1 cellular context compared by ENCODE assay signal in the genomic region with DNA sequence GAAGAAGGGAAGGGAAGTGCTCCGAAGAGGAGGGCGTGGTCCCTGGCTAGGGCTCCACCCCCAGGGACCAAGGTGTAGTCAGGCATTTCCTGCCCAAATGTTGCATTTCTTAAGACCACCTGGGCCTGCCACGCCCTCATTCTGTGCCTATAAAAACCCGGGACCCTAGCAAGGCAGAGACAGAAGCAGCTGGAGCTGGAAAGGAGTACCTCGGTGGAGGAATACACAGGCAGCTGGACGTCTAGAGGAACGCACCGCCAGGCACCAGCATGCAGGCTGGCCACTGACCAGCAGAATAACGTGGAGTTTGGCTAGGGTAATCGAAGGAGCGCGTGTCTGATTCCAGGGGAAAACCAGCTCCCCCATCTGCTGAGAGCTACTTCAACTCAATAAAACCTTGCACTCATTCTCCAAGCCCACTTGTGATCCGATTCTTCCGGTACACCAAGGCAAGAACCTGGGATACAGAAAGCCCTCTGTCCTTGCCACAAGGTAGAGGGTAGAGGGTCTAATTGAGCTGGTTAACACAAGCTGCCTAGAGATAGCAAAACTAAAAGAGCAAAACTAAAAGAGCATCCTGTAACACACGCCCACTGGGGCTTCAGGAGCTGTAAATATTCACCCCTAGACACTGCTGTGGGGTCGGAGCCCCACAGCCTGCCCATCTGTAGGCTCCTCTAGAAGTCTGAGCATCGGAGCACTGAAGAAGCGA.
TF ChIP-seq lines count a peak whose summit lies in the region.

No MANE protein-coding gene starts in this region.

TF ChIP-seq in HepG2, 621 proteins besides CTCF, POLR2A, EP300 and RAD21 (continued from another document and continues in another):
- TF ChIP-seq, protein P1, sequence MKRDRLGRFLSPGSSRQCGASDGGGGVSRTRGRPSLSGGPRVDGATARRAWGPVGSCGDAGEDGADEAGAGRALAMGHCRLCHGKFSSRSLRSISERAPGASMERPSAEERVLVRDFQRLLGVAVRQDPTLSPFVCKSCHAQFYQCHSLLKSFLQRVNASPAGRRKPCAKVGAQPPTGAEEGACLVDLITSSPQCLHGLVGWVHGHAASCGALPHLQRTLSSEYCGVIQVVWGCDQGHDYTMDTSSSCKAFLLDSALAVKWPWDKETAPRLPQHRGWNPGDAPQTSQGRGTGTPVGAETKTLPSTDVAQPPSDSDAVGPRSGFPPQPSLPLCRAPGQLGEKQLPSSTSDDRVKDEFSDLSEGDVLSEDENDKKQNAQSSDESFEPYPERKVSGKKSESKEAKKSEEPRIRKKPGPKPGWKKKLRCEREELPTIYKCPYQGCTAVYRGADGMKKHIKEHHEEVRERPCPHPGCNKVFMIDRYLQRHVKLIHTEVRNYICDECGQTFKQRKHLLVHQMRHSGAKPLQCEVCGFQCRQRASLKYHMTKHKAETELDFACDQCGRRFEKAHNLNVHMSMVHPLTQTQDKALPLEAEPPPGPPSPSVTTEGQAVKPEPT (CRISPR knock-in tag; IDR thresholded peaks at IDR 0.05; ENCODE audit: low read depth), result 0 out of 2 replicates have a peak, but pooled peaks have one; percentile 31
- TF ChIP-seq ZNF550 (CRISPR knock-in tag; IDR thresholded peaks at IDR 0.05; ENCODE audit: borderline replicate concordance) (peak; percentile 94), NFIB (CRISPR knock-in tag; IDR thresholded peaks at IDR 0.05; ENCODE audit: borderline replicate concordance) (no peak), DNMT1 (CRISPR knock-in tag; IDR thresholded peaks at IDR 0.05) (no peak), ZNF605 (CRISPR knock-in tag; IDR thresholded peaks at IDR 0.05) (peak; percentile 84), RBM22 (optimal IDR thresholded peaks at IDR 0.05; ENCODE audit: low read length) (no peak), TSC22D2 (CRISPR knock-in tag; IDR thresholded peaks at IDR 0.05; ENCODE audit: borderline replicate concordance) (peak; percentile 48; the same call in 1 of the 2 replicates), FIP1L1 (IDR thresholded peaks at IDR 0.05; ENCODE audit: borderline replicate concordance, insufficient read depth, low read depth, low read length) (no peak), PHF21A (CRISPR knock-in tag; IDR thresholded peaks at IDR 0.05) (no peak), ZMYM3 (CRISPR knock-in tag; IDR thresholded peaks at IDR 0.05) (peak; percentile 49; the same call in 1 of the 2 replicates), RXRA (CRISPR knock-in tag; IDR thresholded peaks at IDR 0.05) (peak; percentile 58), ZNF674 (CRISPR knock-in tag; IDR thresholded peaks at IDR 0.05; ENCODE audit: low read depth) (no peak), ZBTB1 (CRISPR knock-in tag; IDR thresholded peaks at IDR 0.05; ENCODE audit: borderline replicate concordance) (no peak), ZNF136 (CRISPR knock-in tag; IDR thresholded peaks at IDR 0.05; ENCODE audit: low read depth) (peak; percentile 92; the same call in 1 of the 2 replicates), RFXANK (CRISPR knock-in tag; IDR thresholded peaks at IDR 0.05) (no peak), SALL2 (CRISPR knock-in tag; IDR thresholded peaks at IDR 0.05) (no peak), ZNF768 (CRISPR knock-in tag; IDR thresholded peaks at IDR 0.05) (peak; percentile 39; the same call in 1 of the 2 replicates), PLRG1 (conservative IDR thresholded peaks at IDR 0.05) (no peak), RFX5 (IDR thresholded peaks at IDR 0.05; ENCODE audit: low read depth, low read length) (no peak), KDM4B (CRISPR knock-in tag; IDR thresholded peaks at IDR 0.05) (peak; percentile 68; the same call in 1 of the 2 replicates), ZSCAN12 (CRISPR knock-in tag; IDR thresholded peaks at IDR 0.05) (no peak), ELF4 (CRISPR knock-in tag; IDR thresholded peaks at IDR 0.05; ENCODE audit: borderline replicate concordance) (no peak), KLF11 (CRISPR knock-in tag; IDR thresholded peaks at IDR 0.05) (no peak), PRMT3 (CRISPR knock-in tag; IDR thresholded peaks at IDR 0.05; ENCODE audit: borderline replicate concordance, low read depth) (no peak), ATAD3A (CRISPR knock-in tag; IDR thresholded peaks at IDR 0.05) (0 out of 2 replicates have a peak, but pooled peaks have one; percentile 59), CAMTA2 (CRISPR knock-in tag; IDR thresholded peaks at IDR 0.05; ENCODE audit: borderline replicate concordance) (no peak; the same call in 1 of the 2 replicates), NCOA1 (CRISPR knock-in tag; IDR thresholded peaks at IDR 0.05) (no peak), GABPB1 (CRISPR knock-in tag; IDR thresholded peaks at IDR 0.05) (peak; percentile 70), ZBTB8A (CRISPR knock-in tag; IDR thresholded peaks at IDR 0.05; ENCODE audit: borderline replicate concordance, low read depth) (no peak), ZNF296 (CRISPR knock-in tag; conservative IDR thresholded peaks at IDR 0.05) (peak; percentile 68; the same call in 1 of the 2 replicates), ZSCAN25 (CRISPR knock-in tag; IDR thresholded peaks at IDR 0.05) (0 out of 2 replicates have a peak, but pooled peaks have one; percentile 58), ZNF619 (CRISPR knock-in tag; IDR thresholded peaks at IDR 0.05) (no peak; the same call in 1 of the 2 replicates)
- TF ChIP-seq, protein P2, sequence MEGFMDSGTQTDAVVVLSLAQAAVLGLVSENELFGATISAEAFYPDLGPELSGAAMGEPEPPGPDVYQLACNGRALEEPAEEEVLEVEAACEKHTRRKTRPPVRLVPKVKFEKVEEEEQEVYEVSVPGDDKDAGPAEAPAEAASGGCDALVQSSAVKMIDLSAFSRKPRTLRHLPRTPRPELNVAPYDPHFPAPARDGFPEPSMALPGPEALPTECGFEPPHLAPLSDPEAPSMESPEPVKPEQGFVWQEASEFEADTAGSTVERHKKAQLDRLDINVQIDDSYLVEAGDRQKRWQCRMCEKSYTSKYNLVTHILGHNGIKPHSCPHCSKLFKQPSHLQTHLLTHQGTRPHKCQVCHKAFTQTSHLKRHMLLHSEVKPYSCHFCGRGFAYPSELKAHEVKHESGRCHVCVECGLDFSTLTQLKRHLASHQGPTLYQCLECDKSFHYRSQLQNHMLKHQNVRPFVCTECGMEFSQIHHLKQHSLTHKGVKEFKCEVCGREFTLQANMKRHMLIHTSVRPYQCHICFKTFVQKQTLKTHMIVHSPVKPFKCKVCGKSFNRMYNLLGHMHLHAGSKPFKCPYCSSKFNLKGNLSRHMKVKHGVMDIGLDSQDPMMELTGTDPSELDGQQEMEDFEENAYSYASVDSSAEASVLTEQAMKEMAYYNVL (CRISPR knock-in tag; IDR thresholded peaks at IDR 0.05; ENCODE audit: borderline replicate concordance), result peak; percentile 47; the same call in 1 of the 2 replicates
- TF ChIP-seq, protein P3, sequence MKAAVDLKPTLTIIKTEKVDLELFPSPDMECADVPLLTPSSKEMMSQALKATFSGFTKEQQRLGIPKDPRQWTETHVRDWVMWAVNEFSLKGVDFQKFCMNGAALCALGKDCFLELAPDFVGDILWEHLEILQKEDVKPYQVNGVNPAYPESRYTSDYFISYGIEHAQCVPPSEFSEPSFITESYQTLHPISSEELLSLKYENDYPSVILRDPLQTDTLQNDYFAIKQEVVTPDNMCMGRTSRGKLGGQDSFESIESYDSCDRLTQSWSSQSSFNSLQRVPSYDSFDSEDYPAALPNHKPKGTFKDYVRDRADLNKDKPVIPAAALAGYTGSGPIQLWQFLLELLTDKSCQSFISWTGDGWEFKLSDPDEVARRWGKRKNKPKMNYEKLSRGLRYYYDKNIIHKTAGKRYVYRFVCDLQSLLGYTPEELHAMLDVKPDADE (CRISPR knock-in tag; IDR thresholded peaks at IDR 0.05), result no peak
- TF ChIP-seq, protein P4, sequence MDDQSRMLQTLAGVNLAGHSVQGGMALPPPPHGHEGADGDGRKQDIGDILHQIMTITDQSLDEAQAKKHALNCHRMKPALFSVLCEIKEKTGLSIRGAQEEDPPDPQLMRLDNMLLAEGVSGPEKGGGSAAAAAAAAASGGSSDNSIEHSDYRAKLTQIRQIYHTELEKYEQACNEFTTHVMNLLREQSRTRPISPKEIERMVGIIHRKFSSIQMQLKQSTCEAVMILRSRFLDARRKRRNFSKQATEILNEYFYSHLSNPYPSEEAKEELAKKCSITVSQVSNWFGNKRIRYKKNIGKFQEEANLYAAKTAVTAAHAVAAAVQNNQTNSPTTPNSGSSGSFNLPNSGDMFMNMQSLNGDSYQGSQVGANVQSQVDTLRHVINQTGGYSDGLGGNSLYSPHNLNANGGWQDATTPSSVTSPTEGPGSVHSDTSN (CRISPR knock-in tag; IDR thresholded peaks at IDR 0.05; ENCODE audit: borderline replicate concordance), result no peak
- TF ChIP-seq, protein P5, sequence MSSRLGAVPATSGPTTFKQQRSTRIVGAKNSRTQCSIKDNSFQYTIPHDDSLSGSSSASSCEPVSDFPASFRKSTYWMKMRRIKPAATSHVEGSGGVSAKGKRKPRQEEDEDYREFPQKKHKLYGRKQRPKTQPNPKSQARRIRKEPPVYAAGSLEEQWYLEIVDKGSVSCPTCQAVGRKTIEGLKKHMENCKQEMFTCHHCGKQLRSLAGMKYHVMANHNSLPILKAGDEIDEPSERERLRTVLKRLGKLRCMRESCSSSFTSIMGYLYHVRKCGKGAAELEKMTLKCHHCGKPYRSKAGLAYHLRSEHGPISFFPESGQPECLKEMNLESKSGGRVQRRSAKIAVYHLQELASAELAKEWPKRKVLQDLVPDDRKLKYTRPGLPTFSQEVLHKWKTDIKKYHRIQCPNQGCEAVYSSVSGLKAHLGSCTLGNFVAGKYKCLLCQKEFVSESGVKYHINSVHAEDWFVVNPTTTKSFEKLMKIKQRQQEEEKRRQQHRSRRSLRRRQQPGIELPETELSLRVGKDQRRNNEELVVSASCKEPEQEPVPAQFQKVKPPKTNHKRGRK (CRISPR knock-in tag; IDR thresholded peaks at IDR 0.05), result no peak
- TF ChIP-seq, protein P6, sequence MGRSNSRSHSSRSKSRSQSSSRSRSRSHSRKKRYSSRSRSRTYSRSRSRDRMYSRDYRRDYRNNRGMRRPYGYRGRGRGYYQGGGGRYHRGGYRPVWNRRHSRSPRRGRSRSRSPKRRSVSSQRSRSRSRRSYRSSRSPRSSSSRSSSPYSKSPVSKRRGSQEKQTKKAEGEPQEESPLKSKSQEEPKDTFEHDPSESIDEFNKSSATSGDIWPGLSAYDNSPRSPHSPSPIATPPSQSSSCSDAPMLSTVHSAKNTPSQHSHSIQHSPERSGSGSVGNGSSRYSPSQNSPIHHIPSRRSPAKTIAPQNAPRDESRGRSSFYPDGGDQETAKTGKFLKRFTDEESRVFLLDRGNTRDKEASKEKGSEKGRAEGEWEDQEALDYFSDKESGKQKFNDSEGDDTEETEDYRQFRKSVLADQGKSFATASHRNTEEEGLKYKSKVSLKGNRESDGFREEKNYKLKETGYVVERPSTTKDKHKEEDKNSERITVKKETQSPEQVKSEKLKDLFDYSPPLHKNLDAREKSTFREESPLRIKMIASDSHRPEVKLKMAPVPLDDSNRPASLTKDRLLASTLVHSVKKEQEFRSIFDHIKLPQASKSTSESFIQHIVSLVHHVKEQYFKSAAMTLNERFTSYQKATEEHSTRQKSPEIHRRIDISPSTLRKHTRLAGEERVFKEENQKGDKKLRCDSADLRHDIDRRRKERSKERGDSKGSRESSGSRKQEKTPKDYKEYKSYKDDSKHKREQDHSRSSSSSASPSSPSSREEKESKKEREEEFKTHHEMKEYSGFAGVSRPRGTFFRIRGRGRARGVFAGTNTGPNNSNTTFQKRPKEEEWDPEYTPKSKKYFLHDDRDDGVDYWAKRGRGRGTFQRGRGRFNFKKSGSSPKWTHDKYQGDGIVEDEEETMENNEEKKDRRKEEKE (IDR thresholded peaks at IDR 0.05), result no peak
- TF ChIP-seq, protein P7, sequence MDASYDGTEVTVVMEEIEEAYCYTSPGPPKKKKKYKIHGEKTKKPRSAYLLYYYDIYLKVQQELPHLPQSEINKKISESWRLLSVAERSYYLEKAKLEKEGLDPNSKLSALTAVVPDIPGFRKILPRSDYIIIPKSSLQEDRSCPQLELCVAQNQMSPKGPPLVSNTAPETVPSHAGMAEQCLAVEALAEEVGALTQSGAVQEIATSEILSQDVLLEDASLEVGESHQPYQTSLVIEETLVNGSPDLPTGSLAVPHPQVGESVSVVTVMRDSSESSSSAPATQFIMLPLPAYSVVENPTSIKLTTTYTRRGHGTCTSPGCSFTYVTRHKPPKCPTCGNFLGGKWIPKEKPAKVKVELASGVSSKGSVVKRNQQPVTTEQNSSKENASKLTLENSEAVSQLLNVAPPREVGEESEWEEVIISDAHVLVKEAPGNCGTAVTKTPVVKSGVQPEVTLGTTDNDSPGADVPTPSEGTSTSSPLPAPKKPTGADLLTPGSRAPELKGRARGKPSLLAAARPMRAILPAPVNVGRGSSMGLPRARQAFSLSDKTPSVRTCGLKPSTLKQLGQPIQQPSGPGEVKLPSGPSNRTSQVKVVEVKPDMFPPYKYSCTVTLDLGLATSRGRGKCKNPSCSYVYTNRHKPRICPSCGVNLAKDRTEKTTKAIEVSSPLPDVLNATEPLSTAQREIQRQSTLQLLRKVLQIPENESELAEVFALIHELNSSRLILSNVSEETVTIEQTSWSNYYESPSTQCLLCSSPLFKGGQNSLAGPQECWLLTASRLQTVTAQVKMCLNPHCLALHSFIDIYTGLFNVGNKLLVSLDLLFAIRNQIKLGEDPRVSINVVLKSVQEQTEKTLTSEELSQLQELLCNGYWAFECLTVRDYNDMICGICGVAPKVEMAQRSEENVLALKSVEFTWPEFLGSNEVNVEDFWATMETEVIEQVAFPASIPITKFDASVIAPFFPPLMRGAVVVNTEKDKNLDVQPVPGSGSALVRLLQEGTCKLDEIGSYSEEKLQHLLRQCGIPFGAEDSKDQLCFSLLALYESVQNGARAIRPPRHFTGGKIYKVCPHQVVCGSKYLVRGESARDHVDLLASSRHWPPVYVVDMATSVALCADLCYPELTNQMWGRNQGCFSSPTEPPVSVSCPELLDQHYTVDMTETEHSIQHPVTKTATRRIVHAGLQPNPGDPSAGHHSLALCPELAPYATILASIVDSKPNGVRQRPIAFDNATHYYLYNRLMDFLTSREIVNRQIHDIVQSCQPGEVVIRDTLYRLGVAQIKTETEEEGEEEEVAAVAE (CRISPR knock-in tag; IDR thresholded peaks at IDR 0.05; ENCODE audit: borderline replicate concordance), result peak; percentile 75; the same call in 1 of the 2 replicates
- TF ChIP-seq, protein P8, sequence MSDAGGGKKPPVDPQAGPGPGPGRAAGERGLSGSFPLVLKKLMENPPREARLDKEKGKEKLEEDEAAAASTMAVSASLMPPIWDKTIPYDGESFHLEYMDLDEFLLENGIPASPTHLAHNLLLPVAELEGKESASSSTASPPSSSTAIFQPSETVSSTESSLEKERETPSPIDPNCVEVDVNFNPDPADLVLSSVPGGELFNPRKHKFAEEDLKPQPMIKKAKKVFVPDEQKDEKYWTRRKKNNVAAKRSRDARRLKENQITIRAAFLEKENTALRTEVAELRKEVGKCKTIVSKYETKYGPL (CRISPR knock-in tag; IDR thresholded peaks at IDR 0.05), result no peak
- TF ChIP-seq, protein P9, sequence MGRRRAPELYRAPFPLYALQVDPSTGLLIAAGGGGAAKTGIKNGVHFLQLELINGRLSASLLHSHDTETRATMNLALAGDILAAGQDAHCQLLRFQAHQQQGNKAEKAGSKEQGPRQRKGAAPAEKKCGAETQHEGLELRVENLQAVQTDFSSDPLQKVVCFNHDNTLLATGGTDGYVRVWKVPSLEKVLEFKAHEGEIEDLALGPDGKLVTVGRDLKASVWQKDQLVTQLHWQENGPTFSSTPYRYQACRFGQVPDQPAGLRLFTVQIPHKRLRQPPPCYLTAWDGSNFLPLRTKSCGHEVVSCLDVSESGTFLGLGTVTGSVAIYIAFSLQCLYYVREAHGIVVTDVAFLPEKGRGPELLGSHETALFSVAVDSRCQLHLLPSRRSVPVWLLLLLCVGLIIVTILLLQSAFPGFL (CRISPR knock-in tag; IDR thresholded peaks at IDR 0.05), result no peak
